In the genomic region with DNA sequence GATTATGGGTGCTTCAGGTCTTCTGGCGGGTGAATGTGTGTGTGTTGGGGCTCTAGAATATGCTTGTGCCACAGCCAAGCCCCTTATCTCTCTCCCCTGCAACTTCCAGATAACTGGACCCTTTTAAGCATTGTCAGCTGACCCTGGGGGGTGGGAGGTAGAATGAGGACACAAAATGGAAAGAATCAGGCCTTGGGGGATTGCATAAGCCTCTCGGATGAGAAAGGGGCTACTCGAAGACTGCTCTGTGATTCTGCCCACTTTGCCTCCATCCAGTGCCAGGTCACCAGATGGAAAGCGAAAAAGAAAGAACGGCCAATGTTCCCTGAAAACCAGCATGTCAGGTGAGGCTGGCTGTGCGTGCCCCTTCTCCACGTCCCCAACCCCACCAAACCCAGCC, we compare ENCODE assay signal across 18 cellular contexts. TPM values are rescaled to one million over a fixed set of nuclear protein-coding genes. Genes with fewer than 3 reads are reported as not detected.
DNase-seq lines count a peak whose midpoint lies in the region; ATAC-seq and TF ChIP-seq lines count a peak whose summit lies in the region.
"Had no signal": no experiment of that assay in that cellular context is flagged by ENCODE, and none has a peak within 500 bp of the region (broad histone marks: within the 10 kb centered on the region; RNA-seq: fewer than 3 reads in every experiment).

No MANE protein-coding gene starts in this region.

- intact Hi-C loops in ascending aorta (cut with DNase I) = no loop called here
- intact Hi-C loops in lower lobe of right lung (cut with DNase I) = no loop called here

- H3K36me3 Mint-ChIP-seq in stimulated activated naive B cell treated with anti-CD40 and anti-IgM and Interleukin-4, amounts not matched to agents 10 μg/mL and 1 μg/mL and 100 μg/mL, for 72 hours = no peaks in the 10 kb centered on the region
- no peaks in the 10 kb centered on the region for H3K36me3 Mint-ChIP-seq in activated CD8-positive, alpha-beta T cell treated with anti-CD3 and anti-CD28 coated beads, Interleukin-2, amount 10 ng/mL, durations not matched to agents 7 days and 5 days (ENCODE audit: low read depth)
- H3K36me3 Mint-ChIP-seq: activated naive CD4-positive, alpha-beta T cell treated with anti-CD3 and anti-CD28 coated beads, Interleukin-2, amount 50 U/mL, for 72 hours had no signal

- CTCF ChIA-PET in activated CD8-positive, alpha-beta T cell treated with anti-CD3 and anti-CD28 coated beads, Interleukin-2, amount 10 ng/mL, durations not matched to agents 7 days and 5 days (lab: Charles Lee) = interaction anchor here (0.9 to 5.5 kb wide), 20 partner anchors 8 to 443 kb away, joined by 3 to 90 read pairs (median 10); a partner anchor contains a TSS

- peaks cover 20 to 33% of the 10 kb centered on the region in 2 donors for H3K4me1 Mint-ChIP-seq in stimulated activated naive B cell treated with anti-CD40 and anti-IgM and Interleukin-4, amounts not matched to agents 10 μg/mL and 1 μg/mL and 100 μg/mL, for 72 hours
- peaks cover 12% of the 10 kb centered on the region for H3K4me1 Mint-ChIP-seq in activated CD8-positive, alpha-beta T cell treated with anti-CD3 and anti-CD28 coated beads, Interleukin-2, amount 10 ng/mL, durations not matched to agents 7 days and 5 days (ENCODE audit: low read depth)

- H3K4me3 Mint-ChIP-seq in stimulated activated naive B cell treated with anti-CD40 and anti-IgM and Interleukin-4, amounts not matched to agents 10 μg/mL and 1 μg/mL and 100 μg/mL, for 72 hours = no peak overlapping the region
- no peak overlapping the region for H3K4me3 Mint-ChIP-seq in activated CD8-positive, alpha-beta T cell treated with anti-CD3 and anti-CD28 coated beads, Interleukin-2, amount 10 ng/mL, durations not matched to agents 7 days and 5 days
- H3K4me3 Mint-ChIP-seq: activated T-cell treated with anti-CD3 and anti-CD28 coated beads, Interleukin-2, amount 50 U/mL, for 4 hours; memory B cell had no signal

- H3K27me3 ChIP-seq in ascending aorta (no peaks in the 10 kb centered on the region), lower lobe of right lung (ENCODE audit: low read depth) (no peaks in the 10 kb centered on the region)
- H3K27me3 ChIP-seq: brain microvascular endothelial cell had no signal

- H3K9me3 Mint-ChIP-seq in stimulated activated naive B cell treated with anti-CD40 and anti-IgM and Interleukin-4, amounts not matched to agents 10 μg/mL and 1 μg/mL and 100 μg/mL, for 72 hours = no peaks in the 10 kb centered on the region
- no peaks in the 10 kb centered on the region for H3K9me3 Mint-ChIP-seq in activated CD8-positive, alpha-beta T cell treated with anti-CD3 and anti-CD28 coated beads, Interleukin-2, amount 10 ng/mL, durations not matched to agents 7 days and 5 days (ENCODE audit: insufficient read depth)
- H3K9me3 Mint-ChIP-seq: activated naive CD4-positive, alpha-beta T cell treated with anti-CD3 and anti-CD28 coated beads, Interleukin-2, amount 50 U/mL, for 72 hours; activated T-cell treated with anti-CD3 and anti-CD28 coated beads, Interleukin-2, amount 50 U/mL, for 4 hours; memory B cell had no signal

- H3K4me1 ChIP-seq in ascending aorta (peaks cover 34 to 56% of the 10 kb centered on the region in 2 donors), lower lobe of right lung (peaks cover 53% of the 10 kb centered on the region)

- POLR2A ChIA-PET in activated CD8-positive, alpha-beta T cell treated with anti-CD3 and anti-CD28 coated beads, Interleukin-2, amount 10 ng/mL, durations not matched to agents 7 days and 5 days (lab: Charles Lee) = interaction anchor here (0.9 to 2.0 kb wide), 2 partner anchors 11 to 14 kb away, joined by 4 to 5 read pairs; no protein-coding TSS in a partner anchor

- ATAC-seq in lower lobe of right lung = no peak
- no peak for ATAC-seq in stimulated activated naive B cell treated with anti-CD40 and anti-IgM and Interleukin-4, amounts not matched to agents 10 μg/mL and 1 μg/mL and 100 μg/mL, for 72 hours (replicated peaks)
- ATAC-seq in activated CD8-positive, alpha-beta T cell treated with anti-CD3 and anti-CD28 coated beads, Interleukin-2, amount 10 ng/mL, durations not matched to agents 7 days and 5 days = no peak
- ATAC-seq: activated naive CD4-positive, alpha-beta T cell treated with anti-CD3 and anti-CD28 coated beads, Interleukin-2, amount 50 U/mL, for 72 hours; activated T-cell treated with anti-CD3 and anti-CD28 coated beads, Interleukin-2, amount 50 U/mL, for 4 hours had no signal

- H3K27ac ChIP-seq in ascending aorta = peak overlapping the region; percentile 70 to 91
- H3K27ac ChIP-seq in lower lobe of right lung = peak overlapping the region; percentile 36
- H3K27ac ChIP-seq in substantia nigra (ENCODE audit: low read depth, low read length, poor library complexity, severe bottlenecking) = peak overlapping the region; percentile 100
- H3K27ac ChIP-seq: brain microvascular endothelial cell had no signal

- no peaks in the 10 kb centered on the region for H3K27me3 Mint-ChIP-seq in stimulated activated naive B cell treated with anti-CD40 and anti-IgM and Interleukin-4, amounts not matched to agents 10 μg/mL and 1 μg/mL and 100 μg/mL, for 72 hours
- H3K27me3 Mint-ChIP-seq in activated CD8-positive, alpha-beta T cell treated with anti-CD3 and anti-CD28 coated beads, Interleukin-2, amount 10 ng/mL, durations not matched to agents 7 days and 5 days (ENCODE audit: low read depth) = no peaks in the 10 kb centered on the region
- H3K27me3 Mint-ChIP-seq: memory B cell had no signal

- DNase-seq in HUDEP-2 (lab: John Stamatoyannopoulos, UW; ENCODE audit: unreplicated experiment in 76 of 76) = peak in 52 of 76 experiments; percentile 9 to 68 (median 32)
- DNase-seq in ascending aorta (ENCODE audit: low spot score in 2 of 2) = no peak
- DNase-seq in lower lobe of right lung = no peak
- peak in 1 of 49 donors; percentile 40 for DNase-seq in substantia nigra (lab: John Stamatoyannopoulos, UW)
- DNase-seq in C1 segment of cervical spinal cord (lab: John Stamatoyannopoulos, UW) = no peak
- DNase-seq in DMS53 treated with DMSO at 0.1 percent for 48 hours (lab: John Stamatoyannopoulos, UW; ENCODE audit: unreplicated experiment) = no peak
- no peak for DNase-seq in stimulated activated naive B cell treated with anti-CD40 and anti-IgM and Interleukin-4, amounts not matched to agents 10 μg/mL and 1 μg/mL and 100 μg/mL, for 72 hours
- DNase-seq in activated CD8-positive, alpha-beta T cell treated with anti-CD3 and anti-CD28 coated beads, Interleukin-2, amount 10 ng/mL, durations not matched to agents 7 days and 5 days = no peak
- DNase-seq: activated CD4-positive, alpha-beta T cell treated with anti-CD3 and anti-CD28 coated beads, Interleukin-2, amount 50 U/mL, for 48 hours; activated T-cell treated with anti-CD3 and anti-CD28 coated beads, Interleukin-2, amount 50 U/mL, for 4 hours; brain microvascular endothelial cell; KG1; NCI-H1092; NCI-H2081; NCI-H510A; stimulated activated CD4-positive, alpha-beta T cell treated with anti-CD3 and anti-CD28 coated beads, Interleukin-12 subunit alpha, Interleukin-12 subunit beta, amount 100 ng/mL, for 4 hours had no signal

- H3K9me3 ChIP-seq in ascending aorta (no peaks in the 10 kb centered on the region), lower lobe of right lung (no peaks in the 10 kb centered on the region)

- H3K36me3 ChIP-seq in ascending aorta (peaks cover 29 to 37% of the 10 kb centered on the region in 2 donors), lower lobe of right lung (peaks cover 49% of the 10 kb centered on the region)

- TF ChIP-seq CTCF in ascending aorta (IDR thresholded peaks at IDR 0.05) = no peak
- no peak for TF ChIP-seq CTCF in lower lobe of right lung (IDR thresholded peaks at IDR 0.05)

- no peak overlapping the region for H3K27ac Mint-ChIP-seq in stimulated activated naive B cell treated with anti-CD40 and anti-IgM and Interleukin-4, amounts not matched to agents 10 μg/mL and 1 μg/mL and 100 μg/mL, for 72 hours
- no peak overlapping the region for H3K27ac Mint-ChIP-seq in activated CD8-positive, alpha-beta T cell treated with anti-CD3 and anti-CD28 coated beads, Interleukin-2, amount 10 ng/mL, durations not matched to agents 7 days and 5 days
- H3K27ac Mint-ChIP-seq: memory B cell had no signal

- peak overlapping the region in 1 of 2 donors; percentile 54 for H3K4me3 ChIP-seq in ascending aorta
- no peak overlapping the region for H3K4me3 ChIP-seq in lower lobe of right lung

RNA-seq across cellular contexts. Expression of a gene that starts 13.8 kb away (rescaled TPM):
- total RNA-seq in ascending aorta (35.4 TPM), lower lobe of right lung (50.1 TPM)
- total RNA-seq in activated CD8-positive, alpha-beta T cell treated with anti-CD3 and anti-CD28 coated beads, Interleukin-2, amount 10 ng/mL, durations not matched to agents 7 days and 5 days = 1 to 10 TPM; 8.7 to 9.7 TPM

RNA-seq across cellular contexts. Expression of a gene that starts 22.4 kb away (rescaled TPM):
- total RNA-seq in ascending aorta = 176 TPM
- total RNA-seq in lower lobe of right lung = 59.6 TPM
- 10 to 100 TPM; 93.4 to 96.7 TPM for total RNA-seq in activated CD8-positive, alpha-beta T cell treated with anti-CD3 and anti-CD28 coated beads, Interleukin-2, amount 10 ng/mL, durations not matched to agents 7 days and 5 days

RNA-seq across cellular contexts. Expression of a gene that starts 23.8 kb away (rescaled TPM):
- 0.43 TPM for total RNA-seq in ascending aorta
- total RNA-seq in lower lobe of right lung = 20.1 TPM
- total RNA-seq in activated CD8-positive, alpha-beta T cell treated with anti-CD3 and anti-CD28 coated beads, Interleukin-2, amount 10 ng/mL, durations not matched to agents 7 days and 5 days = 1 to 10 TPM; 4.1 to 4.9 TPM

RNA-seq across cellular contexts. Expression of a gene that starts 45.2 kb away (rescaled TPM):
- total RNA-seq in ascending aorta = 82.5 TPM
- total RNA-seq in lower lobe of right lung = 97.7 TPM
- 10 to 100 TPM; 80.5 to 83.2 TPM for total RNA-seq in activated CD8-positive, alpha-beta T cell treated with anti-CD3 and anti-CD28 coated beads, Interleukin-2, amount 10 ng/mL, durations not matched to agents 7 days and 5 days

Comparison
In these comparisons a context has a peak if more than half of its experiments do, and no peak if none do; other contexts are left out.
1. DNase-seq: peak in HUDEP-2 (52 of 76); none in ascending aorta (0 of 2), lower lobe of right lung (single experiment), C1 segment of cervical spinal cord (0 of 14), DMS53 treated with DMSO at 0.1 percent for 48 hours (single experiment), stimulated activated naive B cell treated with anti-CD40 and anti-IgM and Interleukin-4, amounts not matched to agents 10 μg/mL and 1 μg/mL and 100 μg/mL, for 72 hours (single experiment) and activated CD8-positive, alpha-beta T cell treated with anti-CD3 and anti-CD28 coated beads, Interleukin-2, amount 10 ng/mL, durations not matched to agents 7 days and 5 days (single experiment).
2. H3K27ac ChIP-seq: peak in every context shown above with its lines; median percentile 100 in substantia nigra; 80 in ascending aorta; 36 in lower lobe of right lung.